In the genomic region with DNA sequence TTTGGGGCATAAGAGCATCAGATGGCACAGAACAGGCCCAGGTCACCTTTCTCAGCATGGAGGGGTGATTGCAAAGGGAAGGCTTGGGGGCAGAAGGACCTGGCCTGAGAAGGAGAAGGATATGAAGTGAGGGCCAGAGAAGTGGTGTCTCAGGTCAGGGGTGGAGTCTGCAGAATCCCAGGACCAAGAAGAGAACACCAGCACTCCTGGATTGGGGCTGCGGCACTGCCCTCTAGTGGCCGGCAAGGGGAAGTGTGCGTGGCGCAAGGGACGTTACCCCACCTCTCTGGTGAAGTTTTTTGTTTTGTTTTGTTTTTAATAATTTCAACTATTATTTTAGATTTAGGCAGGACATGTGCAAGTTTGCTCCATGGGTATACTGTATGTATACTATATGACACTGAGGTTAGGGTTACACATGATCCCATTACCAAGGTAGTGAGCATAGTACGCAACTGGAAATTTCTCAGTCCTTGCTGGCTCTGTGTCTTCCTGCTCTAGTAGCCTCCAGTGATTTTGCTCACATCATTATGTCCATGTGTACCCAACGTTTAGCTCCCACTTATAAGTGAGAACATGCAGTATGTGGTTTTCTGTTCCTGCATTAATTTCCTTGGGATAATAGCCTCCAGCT, we compare ENCODE assay signal across 8 cellular contexts.
DNase-seq lines count a peak whose midpoint lies in the region; ATAC-seq and TF ChIP-seq lines count a peak whose summit lies in the region.

No MANE protein-coding gene starts in this region.

- ATAC-seq in thoracic aorta (ENCODE audit: insufficient number of reproducible peaks, low FRiP score, low read depth) = no peak

- TF ChIP-seq CTCF in 22Rv1 (IDR thresholded peaks at IDR 0.05) (peak; percentile 96), GM12864 (IDR thresholded peaks at IDR 0.05; ENCODE audit: low read depth, low read length, missing control alignments) (peak; percentile 96), HFF-Myc (IDR thresholded peaks at IDR 0.05; ENCODE audit: low read depth, low read length, missing control alignments) (peak; percentile 98), epithelial cell of esophagus (IDR thresholded peaks at IDR 0.05; ENCODE audit: insufficient read depth, low read depth, low read length, missing control alignments) (peak; percentile 98), thoracic aorta (IDR thresholded peaks at IDR 0.05) (peak; percentile 24)

- H3K27me3 ChIP-seq in thoracic aorta (replicated peaks; ENCODE audit: insufficient read depth) = no peaks in the 10 kb centered on the region

- no peak for DNase-seq in GM12864 (ENCODE audit: low read depth)
- DNase-seq in HFF-Myc (ENCODE audit: extremely low read depth, low read depth) = peak; percentile 4
- DNase-seq in M059J (ENCODE audit: low read depth) = peak; percentile 3
- DNase-seq in epithelial cell of esophagus (ENCODE audit: low read depth) = peak; percentile 44
- DNase-seq in thoracic aorta (ENCODE audit: low spot score) = no peak
- DNase-seq in T-helper 1 cell = no peak
- no peak for DNase-seq in mucosa of gallbladder (ENCODE audit: low spot score)

- H3K4me3 ChIP-seq in GM12864 (ENCODE audit: low read depth, low read length) (no peak overlapping the region), HFF-Myc (replicated peaks; ENCODE audit: low read depth, low read length) (no peak overlapping the region), epithelial cell of esophagus (ENCODE audit: low read length) (no peak overlapping the region), thoracic aorta (no peak overlapping the region)

- H3K27ac ChIP-seq in 22Rv1 = no peak overlapping the region
- H3K27ac ChIP-seq in thoracic aorta = no peak overlapping the region

- H3K36me3 ChIP-seq in thoracic aorta = no peaks in the 10 kb centered on the region

- no peaks in the 10 kb centered on the region for H3K4me1 ChIP-seq in thoracic aorta (ENCODE audit: control insufficient read depth in 1 of 2, low read depth in 2 of 2)

- H3K9me3 ChIP-seq in thoracic aorta = no peaks in the 10 kb centered on the region

Comparison
In these comparisons a context has a peak if more than half of its experiments do, and no peak if none do; other contexts are left out.
1. CTCF ChIP-seq: peak in every context shown above with its lines; median percentile 98 in HFF-Myc; 98 in epithelial cell of esophagus; 96 in 22Rv1; 96 in GM12864; 24 in thoracic aorta.
2. DNase-seq: peak in HFF-Myc (single experiment), M059J (single experiment) and epithelial cell of esophagus (single experiment); none in GM12864 (single experiment), thoracic aorta (single experiment), T-helper 1 cell (0 of 5) and mucosa of gallbladder (single experiment).